ENCODE assay signal across 8 cellular contexts in genomic region chr22:30668306-30668655, GRCh38. TPM values are rescaled to one million over a fixed set of nuclear protein-coding genes. Genes with fewer than 3 reads are reported as not detected.
DNase-seq lines count a peak whose midpoint lies in the region; ATAC-seq, FAIRE-seq and TF ChIP-seq lines count a peak whose summit lies in the region.

No MANE protein-coding gene starts in this region.

- POLR2A ChIA-PET in HCT116 (lab: Charles Lee), result interaction anchor here (1.1 to 1.9 kb wide), 2 partner anchors 10 to 34 kb away, joined by 3 to 4 read pairs; no protein-coding TSS in a partner anchor

- H3K4me1 ChIP-seq in HCT116 (ENCODE audit: control insufficient read depth in 1 of 2, insufficient read depth in 2 of 2, low read length in 2 of 2), result peaks cover 13 to 24% of the 10 kb centered on the region in 2 experiments
- peaks cover 0 to 4% of the 10 kb centered on the region in 2 donors for H3K4me1 ChIP-seq in adrenal gland (replicated peaks in 1 of 2)
- H3K4me1 ChIP-seq in lung (ENCODE audit: control insufficient read depth in 2 of 2, insufficient read depth in 2 of 2, low read length in 2 of 2), result peaks cover 0 to 6% of the 10 kb centered on the region in 2 donors
- peaks cover 22% of the 10 kb centered on the region for H3K4me1 ChIP-seq in vagina

- CTCF ChIA-PET in HCT116 (lab: Charles Lee), result interaction anchor here (2.3 kb wide), 1 partner anchor 18 kb away, joined by 8 read pairs; no protein-coding TSS in a partner anchor

- intact Hi-C loops in HCT116 (cut with micrococcal nuclease) (no loop called here), adrenal gland (cut with DNase I) (no loop called here), vagina (cut with DNase I) (no loop called here)

- no peaks in the 10 kb centered on the region for H4K20me1 ChIP-seq in HCT116 (ENCODE audit: insufficient read depth)

- TF ChIP-seq POLR2A in HCT116 (IDR thresholded peaks at IDR 0.05; ENCODE audit: borderline replicate concordance, extremely low read depth, insufficient read depth, insufficient read length) (no peak), adrenal gland (IDR thresholded peaks at IDR 0.05) (no peak), vagina (IDR thresholded peaks at IDR 0.05) (no peak)

- FAIRE-seq in RCC 7860 (lab: Jason Lieb, UNC) (no peak), GM19239 (lab: Jason Lieb, UNC) (no peak)

- no peak for TF ChIP-seq RAD21 in HCT116 (IDR thresholded peaks at IDR 0.05; ENCODE audit: low read depth)

- no peaks in the 10 kb centered on the region for H3K9me2 ChIP-seq in HCT116 (ENCODE audit: insufficient read depth)

- peak overlapping the region; percentile 68 to 81 for H3K4me3 ChIP-seq in HCT116 (replicated peaks in 1 of 2; ENCODE audit: low read depth in 1 of 2, low read length in 2 of 2)
- H3K4me3 ChIP-seq in adrenal gland, result peak overlapping the region; percentile 27 to 69 (median 37)
- H3K4me3 ChIP-seq in lung, result peak overlapping the region; percentile 82
- H3K4me3 ChIP-seq in vagina, result peak overlapping the region; percentile 70 to 85

- H2AFZ ChIP-seq in HCT116 (ENCODE audit: low read depth, low read length, poor library complexity, severe bottlenecking), result no peak overlapping the region

- H3K27me3 ChIP-seq in HCT116 (ENCODE audit: insufficient read depth, low read length) (no peaks in the 10 kb centered on the region), adrenal gland (no peaks in the 10 kb centered on the region), lung (ENCODE audit: control insufficient read depth, insufficient read depth) (no peaks in the 10 kb centered on the region), vagina (no peaks in the 10 kb centered on the region)

- peak; percentile 26; the same call in 1 of the 2 replicates for ATAC-seq in HCT116
- ATAC-seq in lung (ENCODE audit: insufficient read depth, low FRiP score), result no peak
- no peak for ATAC-seq in HG02981 (IDR thresholded peaks at IDR 0.05; ENCODE audit: unreplicated experiment)

- H3K36me3 ChIP-seq in HCT116 (ENCODE audit: control insufficient read depth in 1 of 2, insufficient read depth in 2 of 2, low read length in 2 of 2) (peaks cover 0 to 4% of the 10 kb centered on the region in 2 experiments; a peak in 1 of 4 replicates), adrenal gland (replicated peaks in 1 of 2) (peaks cover 0 to 9% of the 10 kb centered on the region in 2 donors), lung (ENCODE audit: control insufficient read depth in 2 of 2, insufficient read depth in 2 of 2, low read length in 2 of 2) (peaks cover 0 to 6% of the 10 kb centered on the region in 2 donors), vagina (peaks cover 0 to 4% of the 10 kb centered on the region in 2 donors)

- no peaks in the 10 kb centered on the region for H3K79me2 ChIP-seq in HCT116 (ENCODE audit: insufficient read depth, low read length)

- TSS peak; percentile 95 for BruUV-seq in HCT116 (replicated peaks; lab: Mats Ljungman, UMichigan)

- DNase-seq in HCT116 (ENCODE audit: low read depth, low spot score) (peak; percentile 4), adrenal gland (peak in 1 of 7 donors; percentile 22), lung (ENCODE audit: low spot score) (no peak), vagina (ENCODE audit: extremely low spot score in 2 of 2) (no peak), RCC 7860 (ENCODE audit: low spot score) (no peak), GM19239 (ENCODE audit: insufficient read length, low spot score) (no peak)

- WGBS in adrenal gland, 4 donors, result 20 to 32% (median 25%) methylated on average over 10 to 15 of the region's 15 CpGs
- WGBS in lung, 2 donors, result 19 to 25% methylated on average over 15 of the region's 15 CpGs

- RAD21 ChIA-PET in HCT116 (lab: Charles Lee; ENCODE audit: low non-redundant PET in 1 of 2, low total read pairs in 2 of 2, uncharacterized antibody in 2 of 2, unreplicated experiment in 2 of 2), result no interaction called here

- no peaks in the 10 kb centered on the region for H3K9me3 ChIP-seq in HCT116 (ENCODE audit: control insufficient read depth in 1 of 2, insufficient read depth in 1 of 2, low read depth in 1 of 2, low read length in 2 of 2)
- no peaks in the 10 kb centered on the region for H3K9me3 ChIP-seq in adrenal gland (replicated peaks in 1 of 3)
- no peaks in the 10 kb centered on the region for H3K9me3 ChIP-seq in lung (ENCODE audit: control insufficient read depth in 2 of 2, insufficient read depth in 1 of 2, low read length in 1 of 2)
- no peaks in the 10 kb centered on the region for H3K9me3 ChIP-seq in vagina

- H3K27ac ChIP-seq in 22Rv1, result peak overlapping the region; percentile 63
- H3K27ac ChIP-seq in HCT116 (ENCODE audit: low read depth, low read length), result peak overlapping the region; percentile 81
- H3K27ac ChIP-seq in adrenal gland, result peak overlapping the region in 2 of 5 donors; percentile 28 to 45
- peak overlapping the region in 1 of 2 donors; percentile 76 for H3K27ac ChIP-seq in lung (ENCODE audit: low read depth in 1 of 2, low read length in 1 of 2)
- no peak overlapping the region for H3K27ac ChIP-seq in vagina

- TF ChIP-seq CTCF in 22Rv1 (IDR thresholded peaks at IDR 0.05) (no peak), HCT116 (IDR thresholded peaks at IDR 0.05 in 2 of 3, conservative IDR thresholded peaks at IDR 0.05 in 1 of 3; ENCODE audit: borderline replicate concordance in 1 of 3, insufficient read depth in 1 of 3, low read depth in 2 of 3, low read length in 2 of 3) (no peak), adrenal gland (IDR thresholded peaks at IDR 0.05) (no peak), lung (IDR thresholded peaks at IDR 0.05; ENCODE audit: control extremely low read depth, extremely low read depth) (no peak), vagina (IDR thresholded peaks at IDR 0.05) (no peak)

- peak overlapping the region; percentile 99 for H3K4me2 ChIP-seq in HCT116 (ENCODE audit: low read length)

- H3K9ac ChIP-seq in HCT116 (ENCODE audit: low read length), result peak overlapping the region; percentile 85

TF ChIP-seq in HCT116, 20 proteins besides CTCF, POLR2A, EP300 and RAD21:
- no peak for TF ChIP-seq SIN3A (IDR thresholded peaks at IDR 0.05; ENCODE audit: low read depth)
- TF ChIP-seq ZFX (IDR thresholded peaks at IDR 0.05), result peak; percentile 42; the same call in 1 of the 2 replicates
- TF ChIP-seq ELF1 (IDR thresholded peaks at IDR 0.05; ENCODE audit: borderline replicate concordance, low read depth), result no peak

RNA-seq across cellular contexts. Expression of gene DUSP18, which starts 0.6 kb away (rescaled TPM):
- total RNA-seq in HCT116 (2021; ENCODE audit: unreplicated experiment), result 9.7 TPM
- 8.3 and 8.6 TPM in 2 replicates for polyA plus RNA-seq in HCT116 (2012)
- total RNA-seq in adrenal gland, result 1 to 10 TPM; 3.9 to 8.9 (median 6.7) TPM
- polyA plus RNA-seq in adrenal gland, result 1 to 10 TPM; 1.4 to 5.0 (median 3.8) TPM
- 10 to 100 TPM; 15.1 to 27.1 TPM for total RNA-seq in lung
- polyA plus RNA-seq in lung, result 10 to 100 TPM in 1 of 2 donors, 1 to 10 TPM in 1; 7.9 to 10.2 TPM
- total RNA-seq in vagina, result 7.4 TPM

RNA-seq across cellular contexts. Expression of gene OSBP2, which starts 26.4 kb away (rescaled TPM):
- total RNA-seq in HCT116 (2021; ENCODE audit: unreplicated experiment), result 12.9 TPM
- 11.6 and 13.4 TPM in 2 replicates for polyA plus RNA-seq in HCT116 (2012)
- 10 to 100 TPM; 15.2 to 35.6 (median 25.1) TPM for total RNA-seq in adrenal gland
- polyA plus RNA-seq in adrenal gland, result 10 to 100 TPM in 2 of 3 donors, 1 to 10 TPM in 1; 7.3 to 13.4 (median 11.7) TPM
- 10 to 100 TPM in 1 of 2 donors, 1 to 10 TPM in 1; 3.9 to 12.3 TPM for total RNA-seq in lung
- polyA plus RNA-seq in lung, result 1 to 10 TPM; 1.1 to 1.4 TPM
- total RNA-seq in vagina, result 3.7 TPM

RNA-seq across cellular contexts. Expression of gene SLC35E4, which starts 32.7 kb away (rescaled TPM):
- total RNA-seq in HCT116 (2021; ENCODE audit: unreplicated experiment), result 6.2 TPM
- 5.4 and 5.9 TPM in 2 replicates for polyA plus RNA-seq in HCT116 (2012)
- 1 to 10 TPM in 7 of 8 donors, under 1 TPM in 1; 0.60 to 7.0 (median 3.9) TPM for total RNA-seq in adrenal gland
- polyA plus RNA-seq in adrenal gland, result 1 to 10 TPM; 1.3 to 2.0 (median 2.0) TPM
- 1 to 10 TPM; 1.6 to 4.8 TPM for total RNA-seq in lung
- 1 to 10 TPM; 2.1 to 4.4 TPM for polyA plus RNA-seq in lung
- 6.4 TPM for total RNA-seq in vagina
